ENCODE assay signal across 25 cellular contexts in the genomic region with DNA sequence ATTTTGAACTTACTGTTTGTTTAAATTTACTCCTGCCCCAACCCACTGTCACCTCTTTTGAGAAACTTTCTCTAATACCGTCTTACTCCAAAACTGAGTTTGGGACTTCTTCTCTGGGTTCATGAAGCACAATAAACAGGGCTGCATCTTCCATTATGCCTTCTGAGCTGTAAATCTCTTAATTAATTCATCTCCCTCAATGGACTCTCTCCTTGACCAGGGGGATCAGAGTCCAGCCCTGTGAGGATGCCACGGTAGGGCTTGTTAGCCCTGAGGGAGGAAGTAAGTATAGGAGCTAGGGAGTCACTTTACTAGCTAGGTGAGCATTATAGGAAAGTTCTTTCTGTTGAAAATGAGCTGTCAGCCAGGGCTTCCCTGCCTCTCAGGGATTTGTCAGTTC.
A peak's percentile ranks its signal among the peaks of the same experiment; 100 is the strongest.
DNase-seq lines count a peak whose midpoint lies in the region; ATAC-seq and TF ChIP-seq lines count a peak whose summit lies in the region.
"Had no signal": no experiment of that assay in that cellular context is flagged by ENCODE, and none has a peak within 500 bp of the region (broad histone marks: within the 10 kb centered on the region; RNA-seq: fewer than 3 reads in every experiment).

No MANE protein-coding gene starts in this region.

- no peaks in the 10 kb centered on the region for H3K27me3 ChIP-seq in thymus (ENCODE audit: control insufficient read depth, insufficient read depth)
- H3K27me3 ChIP-seq: dorsolateral prefrontal cortex, foreskin keratinocyte had no signal

- H3K27me3 Mint-ChIP-seq in activated naive CD4-positive, alpha-beta T cell treated with anti-CD3 and anti-CD28 coated beads, Interleukin-2, amount 10 ng/mL, durations not matched to agents 7 days and 5 days, result no peaks in the 10 kb centered on the region
- no peaks in the 10 kb centered on the region for H3K27me3 Mint-ChIP-seq in activated B cell treated with CpG ODN at 0.5 μM for 24 hours
- no peaks in the 10 kb centered on the region for H3K27me3 Mint-ChIP-seq in effector memory CD8-positive, alpha-beta T cell
- H3K27me3 Mint-ChIP-seq: memory B cell had no signal

- H3K27ac Mint-ChIP-seq in activated naive CD4-positive, alpha-beta T cell treated with anti-CD3 and anti-CD28 coated beads, Interleukin-2, amount 10 ng/mL, durations not matched to agents 7 days and 5 days, result peak overlapping the region; percentile 88
- peak overlapping the region; percentile 5 for H3K27ac Mint-ChIP-seq in activated B cell treated with CpG ODN at 0.5 μM for 24 hours
- H3K27ac Mint-ChIP-seq in effector memory CD8-positive, alpha-beta T cell, result peak overlapping the region; percentile 94 to 97
- H3K27ac Mint-ChIP-seq: HFFc6, memory B cell had no signal

- POLR2A ChIA-PET in activated B cell treated with CpG ODN at 0.5 μM for 24 hours (lab: Charles Lee), result no interaction called here

- intact Hi-C loops in activated B cell treated with CpG ODN at 0.5 μM for 24 hours (cut with micrococcal nuclease), result no loop called here

- no peak for TF ChIP-seq CTCF in activated B cell treated with CpG ODN at 0.5 μM for 24 hours (IDR thresholded peaks at IDR 0.05)

- no peak for ATAC-seq in activated B cell treated with CpG ODN at 0.5 μM for 24 hours (ENCODE audit: low read depth)
- ATAC-seq in effector memory CD8-positive, alpha-beta T cell (replicated peaks), result no peak
- ATAC-seq in HG02642 (IDR thresholded peaks at IDR 0.05; ENCODE audit: poor library complexity, unreplicated experiment), result no peak
- ATAC-seq: foreskin keratinocyte, K562, psoas muscle had no signal

- CTCF ChIA-PET in activated naive CD4-positive, alpha-beta T cell treated with anti-CD3 and anti-CD28 coated beads, Interleukin-2, amount 10 ng/mL, durations not matched to agents 7 days and 5 days (lab: Charles Lee), result interaction anchor here (1.3 to 3.1 kb wide), 7 partner anchors 8 to 166 kb away, joined by 4 to 12 read pairs (median 7); no protein-coding TSS in a partner anchor
- CTCF ChIA-PET in activated B cell treated with CpG ODN at 0.5 μM for 24 hours (lab: Charles Lee), result interaction anchor here (1.4 kb wide), 1 partner anchor 34 kb away, joined by 4 read pairs; no protein-coding TSS in a partner anchor

- H3K9me3 ChIP-seq in thymus (ENCODE audit: control insufficient read depth), result no peaks in the 10 kb centered on the region
- H3K9me3 ChIP-seq: psoas muscle had no signal

- H3K36me3 ChIP-seq in thymus (ENCODE audit: control insufficient read depth, insufficient read depth), result no peaks in the 10 kb centered on the region

- H3K27ac ChIP-seq in thymus (ENCODE audit: low read depth), result peak overlapping the region; percentile 82
- H3K27ac ChIP-seq: dorsolateral prefrontal cortex, foreskin keratinocyte, psoas muscle had no signal

- peaks cover 30% of the 10 kb centered on the region for H3K4me1 ChIP-seq in thymus (ENCODE audit: control insufficient read depth, insufficient read depth, low read length)
- H3K4me1 ChIP-seq: foreskin keratinocyte, psoas muscle had no signal

- H3K36me3 Mint-ChIP-seq in activated naive CD4-positive, alpha-beta T cell treated with anti-CD3 and anti-CD28 coated beads, Interleukin-2, amount 10 ng/mL, durations not matched to agents 7 days and 5 days, result peaks cover 18% of the 10 kb centered on the region
- no peaks in the 10 kb centered on the region for H3K36me3 Mint-ChIP-seq in activated B cell treated with CpG ODN at 0.5 μM for 24 hours (ENCODE audit: low read depth)
- H3K36me3 Mint-ChIP-seq in effector memory CD8-positive, alpha-beta T cell (ENCODE audit: insufficient read depth), result no peaks in the 10 kb centered on the region
- H3K36me3 Mint-ChIP-seq: memory B cell had no signal

- peaks cover 71% of the 10 kb centered on the region for H3K4me1 Mint-ChIP-seq in activated naive CD4-positive, alpha-beta T cell treated with anti-CD3 and anti-CD28 coated beads, Interleukin-2, amount 10 ng/mL, durations not matched to agents 7 days and 5 days
- H3K4me1 Mint-ChIP-seq in activated B cell treated with CpG ODN at 0.5 μM for 24 hours, result peaks cover 44% of the 10 kb centered on the region
- peaks cover 42 to 54% of the 10 kb centered on the region in 2 donors for H3K4me1 Mint-ChIP-seq in effector memory CD8-positive, alpha-beta T cell (ENCODE audit: low read depth in 2 of 2)
- H3K4me1 Mint-ChIP-seq: neural crest cell had no signal

- H3K4me3 ChIP-seq in thymus (ENCODE audit: low read length), result no peak overlapping the region
- H3K4me3 ChIP-seq: dorsolateral prefrontal cortex, K562, psoas muscle, skin epidermis had no signal

- WGBS in thymus, result 78% methylated on average over 2 of the region's 2 CpGs

- peak overlapping the region; percentile 69 for H3K4me3 Mint-ChIP-seq in activated naive CD4-positive, alpha-beta T cell treated with anti-CD3 and anti-CD28 coated beads, Interleukin-2, amount 10 ng/mL, durations not matched to agents 7 days and 5 days
- no peak overlapping the region for H3K4me3 Mint-ChIP-seq in activated B cell treated with CpG ODN at 0.5 μM for 24 hours
- H3K4me3 Mint-ChIP-seq in effector memory CD8-positive, alpha-beta T cell, result peak overlapping the region; percentile 54 to 68
- H3K4me3 Mint-ChIP-seq: HFFc6, memory B cell, neural crest cell had no signal

- DNase-seq in activated naive CD4-positive, alpha-beta T cell treated with anti-CD3 and anti-CD28 coated beads, Interleukin-2, amount 10 ng/mL, durations not matched to agents 7 days and 5 days, result no peak
- no peak for DNase-seq in activated naive CD4-positive, alpha-beta T cell treated with Interleukin-2 at 50 U/mL for 16 hours
- DNase-seq in activated B cell treated with CpG ODN at 0.5 μM for 24 hours, result no peak
- no peak for DNase-seq in effector memory CD8-positive, alpha-beta T cell
- no peak for DNase-seq in amniotic stem cell (lab: John Stamatoyannopoulos, UW)
- no peak for DNase-seq in mucosa of gallbladder (ENCODE audit: low spot score)
- DNase-seq: activated CD4-positive, CD25-positive, alpha-beta regulatory T cell treated with anti-CD3 and anti-CD28 coated beads, Interleukin-2, amount 50 U/mL, for 72 hours; anterior cingulate cortex; caudate nucleus; COR-L47; dorsolateral prefrontal cortex; foreskin keratinocyte; HFFc6; kidney glomerular epithelial cell; NCI-H187; psoas muscle; stimulated activated CD4-positive, alpha-beta T cell treated with anti-CD3 and anti-CD28 coated beads, Interleukin-2, amount 100 ng/mL, for 48 hours; substantia nigra; T-helper 9 cell had no signal

- H3K9me3 Mint-ChIP-seq in activated naive CD4-positive, alpha-beta T cell treated with anti-CD3 and anti-CD28 coated beads, Interleukin-2, amount 10 ng/mL, durations not matched to agents 7 days and 5 days, result peaks cover 3% of the 10 kb centered on the region
- H3K9me3 Mint-ChIP-seq in activated B cell treated with CpG ODN at 0.5 μM for 24 hours, result no peaks in the 10 kb centered on the region
- H3K9me3 Mint-ChIP-seq in effector memory CD8-positive, alpha-beta T cell, result no peaks in the 10 kb centered on the region
- H3K9me3 Mint-ChIP-seq: memory B cell, neural crest cell had no signal

Comparison
In these comparisons a context has a peak if more than half of its experiments do, and no peak if none do; other contexts are left out.
1. H3K27ac Mint-ChIP-seq: peak in every context shown above with its lines; median percentile 96 in effector memory CD8-positive, alpha-beta T cell; 88 in activated naive CD4-positive, alpha-beta T cell treated with anti-CD3 and anti-CD28 coated beads, Interleukin-2, amount 10 ng/mL, durations not matched to agents 7 days and 5 days; 5 in activated B cell treated with CpG ODN at 0.5 μM for 24 hours.